ENCODE assay signal across 11 cellular contexts in genomic region chr12:55642275-55643068, GRCh38. TPM values are rescaled to one million over a fixed set of nuclear protein-coding genes. Genes with fewer than 3 reads are reported as not detected.
A peak's percentile ranks its signal among the peaks of the same experiment; 100 is the strongest.
DNase-seq lines count a peak whose midpoint lies in the region; ATAC-seq lines count a peak whose summit lies in the region.
"Had no signal": no experiment of that assay in that cellular context is flagged by ENCODE, and none has a peak within 500 bp of the region (broad histone marks: within the 10 kb centered on the region; RNA-seq: fewer than 3 reads in every experiment).

No MANE protein-coding gene starts in this region.

- no peaks in the 10 kb centered on the region for H3K36me3 Mint-ChIP-seq in activated CD4-positive, alpha-beta T cell treated with anti-CD3 and anti-CD28 coated beads, Interleukin-2, amount 10 ng/mL, durations not matched to agents 24 days and 14 days (ENCODE audit: low read depth)

- H3K27ac Mint-ChIP-seq in activated CD4-positive, alpha-beta T cell treated with anti-CD3 and anti-CD28 coated beads, Interleukin-2, amount 10 ng/mL, durations not matched to agents 24 days and 14 days, result no peak overlapping the region

- H3K4me1 Mint-ChIP-seq in activated CD4-positive, alpha-beta T cell treated with anti-CD3 and anti-CD28 coated beads, Interleukin-2, amount 10 ng/mL, durations not matched to agents 24 days and 14 days, result peaks cover 19% of the 10 kb centered on the region

- H3K9me3 Mint-ChIP-seq in activated CD4-positive, alpha-beta T cell treated with anti-CD3 and anti-CD28 coated beads, Interleukin-2, amount 10 ng/mL, durations not matched to agents 24 days and 14 days, result no peaks in the 10 kb centered on the region

- H3K4me3 Mint-ChIP-seq in activated CD4-positive, alpha-beta T cell treated with anti-CD3 and anti-CD28 coated beads, Interleukin-2, amount 10 ng/mL, durations not matched to agents 24 days and 14 days, result no peak overlapping the region

- DNase-seq in activated CD4-positive, alpha-beta T cell treated with anti-CD3 and anti-CD28 coated beads, Interleukin-2, amount 10 ng/mL, durations not matched to agents 24 days and 14 days, result peak; percentile 76
- DNase-seq in activated CD4-positive, alpha-beta T cell treated with anti-CD3 and anti-CD28 coated beads, Interleukin-2, amount 50 U/mL, for 4 hours, result no peak
- DNase-seq in SKM-1 (lab: John Stamatoyannopoulos, UW; ENCODE audit: unreplicated experiment) (peak; percentile 68), sciatic nerve (ENCODE audit: low spot score) (no peak), NCI-H2081 (lab: John Stamatoyannopoulos, UW) (no peak), posterior vena cava (ENCODE audit: low spot score) (no peak), activated gamma-delta T cell treated with Interleukin-2 at 50 U/mL for 16 hours (no peak)
- DNase-seq: amniotic stem cell, GM23248, NCI-H510A treated with DMSO at 0.1 percent for 48 hours had no signal

- intact Hi-C loops in activated CD4-positive, alpha-beta T cell treated with anti-CD3 and anti-CD28 coated beads, Interleukin-2, amount 10 ng/mL, durations not matched to agents 24 days and 14 days (cut with micrococcal nuclease), result no loop called here
- intact Hi-C loops in sciatic nerve (cut with DNase I) (no loop called here), posterior vena cava (cut with DNase I) (no loop called here)

- peaks cover 4% of the 10 kb centered on the region for H3K27me3 Mint-ChIP-seq in activated CD4-positive, alpha-beta T cell treated with anti-CD3 and anti-CD28 coated beads, Interleukin-2, amount 10 ng/mL, durations not matched to agents 24 days and 14 days

- ATAC-seq in HG03025 (IDR thresholded peaks at IDR 0.05; ENCODE audit: low FRiP score, unreplicated experiment) (peak; percentile 47), sciatic nerve (peak; percentile 23)

RNA-seq across cellular contexts. Expression of gene OR10P1, which starts 5.8 kb away (rescaled TPM):
- not detected in 2 replicates for total RNA-seq in activated CD4-positive, alpha-beta T cell treated with anti-CD3 and anti-CD28 coated beads, Interleukin-2, amount 10 ng/mL, durations not matched to agents 24 days and 14 days
- total RNA-seq in sciatic nerve (not detected), posterior vena cava (not detected)
- total RNA-seq: GM23248 had no signal

Comparison
In these comparisons a context has a peak if more than half of its experiments do, and no peak if none do; other contexts are left out.
1. DNase-seq: peak in activated CD4-positive, alpha-beta T cell treated with anti-CD3 and anti-CD28 coated beads, Interleukin-2, amount 10 ng/mL, durations not matched to agents 24 days and 14 days (single experiment) and SKM-1 (single experiment); none in activated CD4-positive, alpha-beta T cell treated with anti-CD3 and anti-CD28 coated beads, Interleukin-2, amount 50 U/mL, for 4 hours (0 of 2), sciatic nerve (single experiment), NCI-H2081 (0 of 2), posterior vena cava (single experiment) and activated gamma-delta T cell treated with Interleukin-2 at 50 U/mL for 16 hours (single experiment).